8 cellular contexts compared by ENCODE assay signal in genomic region chr6:158031445-158032353, GRCh38. TPM values are rescaled to one million over a fixed set of nuclear protein-coding genes. Genes with fewer than 3 reads are reported as not detected.
DNase-seq lines count a peak whose midpoint lies in the region; ATAC-seq and TF ChIP-seq lines count a peak whose summit lies in the region.

No MANE protein-coding gene starts in this region.

- ATAC-seq in GM19468 (IDR thresholded peaks at IDR 0.05; ENCODE audit: extremely low read depth, unreplicated experiment) (peak; percentile 35), HG02938 (IDR thresholded peaks at IDR 0.05; ENCODE audit: unreplicated experiment) (no peak), GM21825 (IDR thresholded peaks at IDR 0.05; ENCODE audit: unreplicated experiment) (no peak)

- TF ChIP-seq EP300 in suprapubic skin (IDR thresholded peaks at IDR 0.05) = no peak

- POLR2A ChIA-PET in A673 (lab: Charles Lee; ENCODE audit: low non-redundant PET) = no interaction called here

- WGBS in suprapubic skin = 54% methylated on average over 18 of the region's 19 CpGs

- H3K4me1 ChIP-seq in A673 (ENCODE audit: insufficient read depth, low read length, poor library complexity, severe bottlenecking) (peaks cover 34% of the 10 kb centered on the region), suprapubic skin (peaks cover 48% of the 10 kb centered on the region)

- no peak overlapping the region for H3K4me3 ChIP-seq in A673 (ENCODE audit: low read depth, low read length, poor library complexity, severe bottlenecking)
- no peak overlapping the region for H3K4me3 ChIP-seq in suprapubic skin

- H3K36me3 ChIP-seq in A673 (ENCODE audit: insufficient read depth, low read length, poor library complexity, severe bottlenecking) (peaks cover 12% of the 10 kb centered on the region), suprapubic skin (no peaks in the 10 kb centered on the region)

- H3K27me3 ChIP-seq in A673 (replicated peaks; ENCODE audit: insufficient read depth, low read depth, low read length, poor library complexity) (no peaks in the 10 kb centered on the region), suprapubic skin (no peaks in the 10 kb centered on the region)

- H3K27ac ChIP-seq in A673 (ENCODE audit: low read depth, low read length, poor library complexity, severe bottlenecking) = peak overlapping the region; percentile 45
- H3K27ac ChIP-seq in suprapubic skin = peak overlapping the region; percentile 74

- CTCF ChIA-PET in A673 (lab: Charles Lee) = interaction anchor here (0.6 kb wide), 1 partner anchor 235 kb away, joined by 4 read pairs; no protein-coding TSS in a partner anchor

- TF ChIP-seq CTCF in A673 (conservative IDR thresholded peaks at IDR 0.05; ENCODE audit: low read depth, low read length) = no peak
- no peak for TF ChIP-seq CTCF in suprapubic skin (IDR thresholded peaks at IDR 0.05)

- H3K9me3 ChIP-seq in A673 (ENCODE audit: low read depth, low read length, poor library complexity, severe bottlenecking) (no peaks in the 10 kb centered on the region), suprapubic skin (no peaks in the 10 kb centered on the region)

- DNase-seq in A673 (ENCODE audit: low spot score) (peak; percentile 46), OCI-M2 (lab: John Stamatoyannopoulos, UW; ENCODE audit: unreplicated experiment) (peak; percentile 31), amniotic stem cell (lab: John Stamatoyannopoulos, UW) (peak; percentile 45), left kidney (ENCODE audit: low read depth, low spot score) (peak; percentile 59), suprapubic skin (ENCODE audit: low spot score in 2 of 2) (peak in 1 of 2 donors; percentile 87)

- TF ChIP-seq POLR2A in suprapubic skin (IDR thresholded peaks at IDR 0.05) = no peak

- intact Hi-C loops in A673 (cut with micrococcal nuclease; ENCODE audit: unreplicated experiment) = no loop called here

- BruUV-seq in A673 (replicated peaks; lab: Mats Ljungman, UMichigan) = no TSS peak

RNA-seq across cellular contexts. Expression of gene SYNJ2, which starts 50.0 kb away (rescaled TPM):
- total RNA-seq in A673 (2021) (34.5 and 37.0 TPM in 2 replicates), suprapubic skin (10 to 100 TPM in 1 of 4 donors, 1 to 10 TPM in 3; 4.3 to 10.7 (median 6.8) TPM)
